Comparison of ENCODE assay signal across 19 cellular contexts in genomic region chr9:90420714-90421513, GRCh38.
A peak's percentile ranks its signal among the peaks of the same experiment; 100 is the strongest.
DNase-seq lines count a peak whose midpoint lies in the region; TF ChIP-seq lines count a peak whose summit lies in the region.
"Had no signal": no experiment of that assay in that cellular context is flagged by ENCODE, and none has a peak within 500 bp of the region (broad histone marks: within the 10 kb centered on the region; RNA-seq: fewer than 3 reads in every experiment).

No MANE protein-coding gene starts in this region.

- H3K4me1 Mint-ChIP-seq in activated T-helper 1 cell treated with anti-CD3 and anti-CD28 coated beads, Interleukin-12 subunit alpha, Interleukin-12 subunit beta, Interleukin-2, Interleukin-4 antibody, amounts not matched to agents 30 ng/mL and 10 ng/mL and 1 ng/mL, durations not matched to agents 14 hours and 24 hours and 36 hours (ENCODE audit: low read depth), result peaks cover 5% of the 10 kb centered on the region
- H3K4me1 Mint-ChIP-seq: activated naive CD8-positive, alpha-beta T cell treated with anti-CD3 and anti-CD28 coated beads for 36 hours had no signal

- H2AFZ ChIP-seq in parathyroid adenoma, result peak overlapping the region; percentile 69

- H3K27me3 ChIP-seq in parathyroid adenoma (ENCODE audit: control insufficient read depth, insufficient read depth, low read length), result no peaks in the 10 kb centered on the region
- H3K27me3 ChIP-seq: cardiac muscle cell, vagina had no signal

- H3K27ac Mint-ChIP-seq in activated T-helper 1 cell treated with anti-CD3 and anti-CD28 coated beads, Interleukin-12 subunit alpha, Interleukin-12 subunit beta, Interleukin-2, Interleukin-4 antibody, amounts not matched to agents 30 ng/mL and 10 ng/mL and 1 ng/mL, durations not matched to agents 14 hours and 24 hours and 36 hours, result no peak overlapping the region
- H3K27ac Mint-ChIP-seq: activated naive CD8-positive, alpha-beta T cell treated with anti-CD3 and anti-CD28 coated beads for 36 hours; HFFc6 had no signal

- H3K4me2 ChIP-seq in parathyroid adenoma (ENCODE audit: low read length), result no peak overlapping the region

- peaks cover 2% of the 10 kb centered on the region for H3K27me3 Mint-ChIP-seq in activated T-helper 1 cell treated with anti-CD3 and anti-CD28 coated beads, Interleukin-12 subunit alpha, Interleukin-12 subunit beta, Interleukin-2, Interleukin-4 antibody, amounts not matched to agents 30 ng/mL and 10 ng/mL and 1 ng/mL, durations not matched to agents 14 hours and 24 hours and 36 hours (ENCODE audit: insufficient read depth)
- H3K27me3 Mint-ChIP-seq: activated naive CD8-positive, alpha-beta T cell treated with anti-CD3 and anti-CD28 coated beads for 36 hours had no signal

- no peak overlapping the region for H3K4me3 ChIP-seq in parathyroid adenoma (ENCODE audit: low read depth, low read length)
- H3K4me3 ChIP-seq: cardiac muscle cell, spleen, vagina had no signal

- H3K36me3 Mint-ChIP-seq in activated T-helper 1 cell treated with anti-CD3 and anti-CD28 coated beads, Interleukin-12 subunit alpha, Interleukin-12 subunit beta, Interleukin-2, Interleukin-4 antibody, amounts not matched to agents 30 ng/mL and 10 ng/mL and 1 ng/mL, durations not matched to agents 14 hours and 24 hours and 36 hours (ENCODE audit: low read depth), result no peaks in the 10 kb centered on the region
- H3K36me3 Mint-ChIP-seq: activated naive CD8-positive, alpha-beta T cell treated with anti-CD3 and anti-CD28 coated beads for 36 hours had no signal

- H3K27ac ChIP-seq in VCaP (peak overlapping the region; percentile 58), parathyroid adenoma (no peak overlapping the region)
- H3K27ac ChIP-seq: cardiac muscle cell, spleen, vagina had no signal

- intact Hi-C loops in activated T-helper 1 cell treated with anti-CD3 and anti-CD28 coated beads, Interleukin-12 subunit alpha, Interleukin-12 subunit beta, Interleukin-2, Interleukin-4 antibody, amounts not matched to agents 30 ng/mL and 10 ng/mL and 1 ng/mL, durations not matched to agents 14 hours and 24 hours and 36 hours (cut with micrococcal nuclease), result no loop called here

- no peaks in the 10 kb centered on the region for H3K9me3 Mint-ChIP-seq in activated T-helper 1 cell treated with anti-CD3 and anti-CD28 coated beads, Interleukin-12 subunit alpha, Interleukin-12 subunit beta, Interleukin-2, Interleukin-4 antibody, amounts not matched to agents 30 ng/mL and 10 ng/mL and 1 ng/mL, durations not matched to agents 14 hours and 24 hours and 36 hours
- H3K9me3 Mint-ChIP-seq: activated naive CD8-positive, alpha-beta T cell treated with anti-CD3 and anti-CD28 coated beads for 36 hours; neural crest cell had no signal

- peak; percentile 57 for DNase-seq in DMS79 treated with DMSO at 0.1 percent for 48 hours (lab: John Stamatoyannopoulos, UW)
- peak; percentile 26 for DNase-seq in NCI-H1694 (lab: John Stamatoyannopoulos, UW)
- DNase-seq in activated T-helper 1 cell treated with anti-CD3 and anti-CD28 coated beads, Interleukin-12 subunit alpha, Interleukin-12 subunit beta, Interleukin-2, Interleukin-4 antibody, amounts not matched to agents 30 ng/mL and 10 ng/mL and 1 ng/mL, durations not matched to agents 14 hours and 24 hours and 36 hours (ENCODE audit: low spot score), result no peak
- DNase-seq in NCI-H2171 treated with DMSO at 0.1 percent for 48 hours (lab: John Stamatoyannopoulos, UW), result no peak
- DNase-seq in GOT3 (lab: John Stamatoyannopoulos, UW), result no peak
- DNase-seq: activated CD8-positive, alpha-beta memory T cell treated with anti-CD3 and anti-CD28 coated beads for 24 hours; activated naive CD8-positive, alpha-beta T cell treated with anti-CD3 and anti-CD28 coated beads for 36 hours; Caco-2; glutamatergic neuron; HFFc6; KG1; SHP77; spleen; stimulated activated CD8-positive, alpha-beta memory T cell treated with anti-CD3 and anti-CD28 coated beads, Interleukin-4, amount 100 ng/mL, for 48 hours had no signal

- no peaks in the 10 kb centered on the region for H3K9me3 ChIP-seq in parathyroid adenoma (ENCODE audit: control insufficient read depth, low read length)
- H3K9me3 ChIP-seq: Caco-2, spleen, vagina had no signal

- no peak overlapping the region for H3K4me3 Mint-ChIP-seq in activated T-helper 1 cell treated with anti-CD3 and anti-CD28 coated beads, Interleukin-12 subunit alpha, Interleukin-12 subunit beta, Interleukin-2, Interleukin-4 antibody, amounts not matched to agents 30 ng/mL and 10 ng/mL and 1 ng/mL, durations not matched to agents 14 hours and 24 hours and 36 hours
- H3K4me3 Mint-ChIP-seq: activated naive CD8-positive, alpha-beta T cell treated with anti-CD3 and anti-CD28 coated beads for 36 hours; HFFc6; neural crest cell had no signal

- no peaks in the 10 kb centered on the region for H3K4me1 ChIP-seq in parathyroid adenoma
- H3K4me1 ChIP-seq: spleen, vagina had no signal

- no peak overlapping the region for H3K9ac ChIP-seq in parathyroid adenoma

- H3K36me3 ChIP-seq in parathyroid adenoma (ENCODE audit: control insufficient read depth, insufficient read depth, low read length), result no peaks in the 10 kb centered on the region
- H3K36me3 ChIP-seq: cardiac muscle cell, spleen, vagina had no signal

- H3K79me2 ChIP-seq in parathyroid adenoma, result no peaks in the 10 kb centered on the region

- TF ChIP-seq CTCF in VCaP (conservative IDR thresholded peaks at IDR 0.05), result no peak
- TF ChIP-seq CTCF in parathyroid adenoma (IDR thresholded peaks at IDR 0.05), result no peak

Comparison
In these comparisons a context has a peak if more than half of its experiments do, and no peak if none do; other contexts are left out.
1. DNase-seq: peak in DMS79 treated with DMSO at 0.1 percent for 48 hours (single experiment) and NCI-H1694 (single experiment); none in activated T-helper 1 cell treated with anti-CD3 and anti-CD28 coated beads, Interleukin-12 subunit alpha, Interleukin-12 subunit beta, Interleukin-2, Interleukin-4 antibody, amounts not matched to agents 30 ng/mL and 10 ng/mL and 1 ng/mL, durations not matched to agents 14 hours and 24 hours and 36 hours (single experiment), NCI-H2171 treated with DMSO at 0.1 percent for 48 hours (single experiment) and GOT3 (single experiment).